ENCODE assay signal across 8 cellular contexts in the genomic region with DNA sequence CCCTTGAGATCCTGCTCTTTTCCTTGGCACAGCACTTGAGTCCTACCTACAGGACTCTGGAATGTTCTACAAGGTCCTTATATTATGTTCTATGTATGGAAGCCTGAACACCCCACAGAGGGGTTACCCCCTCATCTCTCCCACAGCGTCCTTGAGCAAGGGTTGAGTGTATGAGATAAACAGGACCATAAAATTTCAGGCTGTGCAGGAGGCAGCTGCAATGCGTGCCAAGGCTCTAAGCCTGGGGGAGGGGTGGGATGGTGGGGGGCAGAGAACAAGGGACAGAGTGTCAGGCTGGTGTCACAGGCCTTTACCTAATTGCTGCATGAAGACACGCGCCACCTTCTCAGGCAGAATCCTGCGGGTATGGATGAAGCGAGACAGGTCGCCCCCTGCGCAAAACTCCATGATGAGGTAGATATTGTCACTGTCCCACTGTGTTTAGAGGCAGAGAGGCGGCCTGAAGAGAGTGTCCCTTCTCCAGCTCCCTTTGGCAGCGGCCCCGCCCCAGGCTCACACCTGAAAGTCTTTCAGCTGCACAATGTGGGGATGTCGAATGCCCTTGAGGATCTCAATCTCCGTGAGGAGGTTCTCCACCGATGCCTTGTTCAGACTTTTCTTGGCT. TPM values are rescaled to one million over a fixed set of nuclear protein-coding genes. Genes with fewer than 3 reads are reported as not detected.
DNase-seq lines count a peak whose midpoint lies in the region; ATAC-seq and TF ChIP-seq lines count a peak whose summit lies in the region.

No MANE protein-coding gene starts in this region.

- TF ChIP-seq CTCF in GM12865 (IDR thresholded peaks at IDR 0.05; ENCODE audit: insufficient read depth, low read depth, low read length, missing control alignments) (no peak), SU-DHL-6 (IDR thresholded peaks at IDR 0.05; ENCODE audit: insufficient read depth, low read length, poor library complexity, severe bottlenecking) (no peak), fibroblast of mammary gland (conservative IDR thresholded peaks at IDR 0.05; ENCODE audit: control insufficient read depth, insufficient read depth, low read depth, low read length) (no peak), sigmoid colon (IDR thresholded peaks at IDR 0.05) (no peak)

- DNase-seq in GM12865 (ENCODE audit: low read depth) (no peak), fibroblast of mammary gland (ENCODE audit: low read depth) (no peak), sigmoid colon (no peak), cortex of kidney (lab: John Stamatoyannopoulos, UW) (no peak), NCI-H2029 treated with DMSO at 0.1 percent for 48 hours (lab: John Stamatoyannopoulos, UW) (no peak), NCI-H1105 (lab: John Stamatoyannopoulos, UW) (no peak)

- no peak for TF ChIP-seq POLR2A in sigmoid colon (IDR thresholded peaks at IDR 0.05)

- 22 to 76% methylated on average over 14 of the region's 14 CpGs for WGBS in sigmoid colon, 2 donors

- peak overlapping the region; percentile 81 for H3K4me2 ChIP-seq in SU-DHL-6 (ENCODE audit: low read depth, low read length, poor library complexity, severe bottlenecking)

- H3K4me3 ChIP-seq in GM12865 (ENCODE audit: low read depth, low read length) (peak overlapping the region; percentile 93), SU-DHL-6 (ENCODE audit: insufficient read depth, low read length, poor library complexity, severe bottlenecking) (peak overlapping the region; percentile 86), fibroblast of mammary gland (ENCODE audit: control insufficient read depth, low read depth, low read length) (peak overlapping the region; percentile 80), sigmoid colon (peak overlapping the region; percentile 61 to 92 (median 78))

- no peaks in the 10 kb centered on the region for H3K9me2 ChIP-seq in SU-DHL-6 (replicated peaks; ENCODE audit: insufficient read depth, low read length)

- no peaks in the 10 kb centered on the region for H4K20me1 ChIP-seq in SU-DHL-6 (ENCODE audit: low read depth, low read length)

- H3K36me3 ChIP-seq in SU-DHL-6 (ENCODE audit: low read length), result no peaks in the 10 kb centered on the region
- H3K36me3 ChIP-seq in sigmoid colon, result peaks cover 0 to 53% (median 9%) of the 10 kb centered on the region in 4 donors

- peak overlapping the region; percentile 88 for H3K9ac ChIP-seq in SU-DHL-6 (ENCODE audit: low read length)

- intact Hi-C loops in sigmoid colon (cut with DNase I), result loop anchor here (2.0 to 5.0 kb wide), 3 partner anchors 59 to 115 kb away; partner anchors contain the start of gene RPP25

- peaks cover 0 to 28% (median 23%) of the 10 kb centered on the region in 4 donors for H3K4me1 ChIP-seq in sigmoid colon

- no peaks in the 10 kb centered on the region for H3K9me3 ChIP-seq in SU-DHL-6 (ENCODE audit: insufficient read depth, low read length)
- no peaks in the 10 kb centered on the region for H3K9me3 ChIP-seq in sigmoid colon

- H3K27ac ChIP-seq in SU-DHL-6 (ENCODE audit: low read depth, low read length) (no peak overlapping the region), sigmoid colon (peak overlapping the region; percentile 83 to 88 (median 85))

- H3K27me3 ChIP-seq in SU-DHL-6 (ENCODE audit: low read length) (no peaks in the 10 kb centered on the region), sigmoid colon (no peaks in the 10 kb centered on the region)

- no peak for ATAC-seq in GM21737 (IDR thresholded peaks at IDR 0.05; ENCODE audit: unreplicated experiment)

- no peaks in the 10 kb centered on the region for H3K79me2 ChIP-seq in SU-DHL-6 (ENCODE audit: insufficient read depth, low read length)

- TF ChIP-seq EP300 in sigmoid colon (IDR thresholded peaks at IDR 0.05), result no peak

- H2AFZ ChIP-seq in SU-DHL-6 (ENCODE audit: low read depth, low read length, severe bottlenecking), result no peak overlapping the region

- peaks cover 20% of the 10 kb centered on the region; the same call in 1 of the 2 replicates for H3F3A ChIP-seq in SU-DHL-6 (ENCODE audit: insufficient read depth)

RNA-seq across cellular contexts. Expression of gene ULK3, which starts 1.1 kb away (rescaled TPM):
- total RNA-seq in sigmoid colon, result 10 to 100 TPM; 21.1 to 46.8 (median 30.6) TPM
- polyA plus RNA-seq in sigmoid colon, result 10 to 100 TPM; 46.9 to 48.6 (median 48.4) TPM

RNA-seq across cellular contexts. Expression of gene CPLX3, which starts 15.4 kb away (rescaled TPM):
- under 1 TPM in 1 of 4 donors, not detected in 3; 0.41 TPM for total RNA-seq in sigmoid colon
- under 1 TPM in 1 of 3 donors, not detected in 2; 0.28 TPM for polyA plus RNA-seq in sigmoid colon

RNA-seq across cellular contexts. Expression of gene LMAN1L, which starts 29.2 kb away (rescaled TPM):
- total RNA-seq in sigmoid colon, result 1 to 10 TPM in 1 of 4 donors, not detected in 3; 1.8 TPM
- polyA plus RNA-seq in sigmoid colon, result under 1 TPM in 1 of 3 donors, not detected in 2; 0.64 TPM

RNA-seq across cellular contexts. Expression of gene SCAMP2, which starts 31.3 kb away (rescaled TPM):
- 10 to 100 TPM; 27.8 to 37.8 (median 36.2) TPM for total RNA-seq in sigmoid colon
- polyA plus RNA-seq in sigmoid colon, result 100 to 1,000 TPM in 1 of 3 donors, 10 to 100 TPM in 2; 28.7 to 131 (median 33.0) TPM

RNA-seq across cellular contexts. Expression of gene MPI, which starts 48.0 kb away (rescaled TPM):
- 10 to 100 TPM; 34.9 to 52.0 (median 45.5) TPM for total RNA-seq in sigmoid colon
- 10 to 100 TPM; 45.6 to 87.4 (median 56.5) TPM for polyA plus RNA-seq in sigmoid colon
